In genomic region chr10:4127518-4128315, GRCh38 we compare ENCODE assay signal across 8 cellular contexts.
DNase-seq lines count a peak whose midpoint lies in the region; ATAC-seq, FAIRE-seq and TF ChIP-seq lines count a peak whose summit lies in the region.

No MANE protein-coding gene starts in this region.

- TF ChIP-seq CTCF in Calu3 (IDR thresholded peaks at IDR 0.05; ENCODE audit: unreplicated experiment) (no peak), endodermal cell (conservative IDR thresholded peaks at IDR 0.05) (no peak)

- H3K4me3 Mint-ChIP-seq in Calu3 (ENCODE audit: low read depth, unreplicated experiment) = no peak overlapping the region
- no peak overlapping the region for H3K4me3 Mint-ChIP-seq in endodermal cell
- no peak overlapping the region for H3K4me3 Mint-ChIP-seq in stimulated activated naive B cell treated with anti-CD40 and anti-IgM and Interleukin-4, amounts not matched to agents 10 μg/mL and 1 μg/mL and 100 μg/mL, for 72 hours

- no peak overlapping the region for H3K27ac ChIP-seq in endodermal cell (ENCODE audit: low read depth, low read length)

- intact Hi-C loops in Calu3 (cut with micrococcal nuclease; ENCODE audit: unreplicated experiment) = no loop called here

- WGBS in endodermal cell (ENCODE audit: insufficient coverage in 1 of 2, insufficient read length in 1 of 2), 2 experiments = 94 to 100% methylated on average over 2 to 7 of the region's 7 CpGs

- H3K4me1 ChIP-seq in endodermal cell (ENCODE audit: control insufficient read depth, insufficient read depth, low read length) = peaks cover 20% of the 10 kb centered on the region

- peaks cover 25% of the 10 kb centered on the region for H3K9me3 ChIP-seq in endodermal cell (ENCODE audit: control insufficient read depth, low read length)

- H3K36me3 Mint-ChIP-seq in Calu3 (ENCODE audit: insufficient read depth, unreplicated experiment) (no peaks in the 10 kb centered on the region), endodermal cell (ENCODE audit: low read depth) (peaks cover 8% of the 10 kb centered on the region)
- peaks cover 11 to 15% of the 10 kb centered on the region in 2 donors for H3K36me3 Mint-ChIP-seq in stimulated activated naive B cell treated with anti-CD40 and anti-IgM and Interleukin-4, amounts not matched to agents 10 μg/mL and 1 μg/mL and 100 μg/mL, for 72 hours

- no peaks in the 10 kb centered on the region for H3K27me3 ChIP-seq in endodermal cell (ENCODE audit: control insufficient read depth, insufficient read depth, low read length, poor library complexity, severe bottlenecking)

- peaks cover 8% of the 10 kb centered on the region for H3K9me3 Mint-ChIP-seq in Calu3 (ENCODE audit: low read depth, unreplicated experiment)
- H3K9me3 Mint-ChIP-seq in endodermal cell = peaks cover 28% of the 10 kb centered on the region
- H3K9me3 Mint-ChIP-seq in stimulated activated naive B cell treated with anti-CD40 and anti-IgM and Interleukin-4, amounts not matched to agents 10 μg/mL and 1 μg/mL and 100 μg/mL, for 72 hours = peaks cover 8 to 12% of the 10 kb centered on the region in 2 donors

- H3K4me1 Mint-ChIP-seq in Calu3 (ENCODE audit: low read depth, unreplicated experiment) (no peaks in the 10 kb centered on the region), endodermal cell (peaks cover 26% of the 10 kb centered on the region)
- H3K4me1 Mint-ChIP-seq in stimulated activated naive B cell treated with anti-CD40 and anti-IgM and Interleukin-4, amounts not matched to agents 10 μg/mL and 1 μg/mL and 100 μg/mL, for 72 hours = peaks cover 21 to 25% of the 10 kb centered on the region in 2 donors

- FAIRE-seq in RCC 7860 (lab: Jason Lieb, UNC) = no peak

- no TSS peak for BruUV-seq in Calu3 (replicated peaks; lab: Mats Ljungman, UMichigan)

- no peaks in the 10 kb centered on the region for H3K36me3 ChIP-seq in endodermal cell (ENCODE audit: control insufficient read depth, insufficient read depth, low read length)

- no peaks in the 10 kb centered on the region for H3K27me3 Mint-ChIP-seq in Calu3 (ENCODE audit: unreplicated experiment)
- no peaks in the 10 kb centered on the region for H3K27me3 Mint-ChIP-seq in endodermal cell (ENCODE audit: insufficient read depth)
- H3K27me3 Mint-ChIP-seq in stimulated activated naive B cell treated with anti-CD40 and anti-IgM and Interleukin-4, amounts not matched to agents 10 μg/mL and 1 μg/mL and 100 μg/mL, for 72 hours = no peaks in the 10 kb centered on the region

- CTCF ChIA-PET in Calu3 (lab: Charles Lee) = interaction anchor here (1.2 kb wide), 1 partner anchor 317 kb away, joined by 3 read pairs; no protein-coding TSS in a partner anchor

- H3K4me3 ChIP-seq in endodermal cell (ENCODE audit: low read length) = peak overlapping the region; percentile 48

- DNase-seq in Calu3 (peak; percentile 41), endodermal cell (no peak), T1000 (lab: John Stamatoyannopoulos, UW) (no peak), RCC 7860 (ENCODE audit: low spot score) (no peak), NCI-H1930 (lab: John Stamatoyannopoulos, UW) (no peak)
- peak; percentile 51 for DNase-seq in stimulated activated naive B cell treated with anti-CD40 and anti-IgM and Interleukin-4, amounts not matched to agents 10 μg/mL and 1 μg/mL and 100 μg/mL, for 72 hours

- H3K9ac ChIP-seq in endodermal cell (ENCODE audit: extremely low read depth, low read length, poor library complexity, severe bottlenecking) = no peak overlapping the region

- H3K27ac Mint-ChIP-seq in Calu3 (ENCODE audit: unreplicated experiment) (no peak overlapping the region), endodermal cell (no peak overlapping the region)
- H3K27ac Mint-ChIP-seq in stimulated activated naive B cell treated with anti-CD40 and anti-IgM and Interleukin-4, amounts not matched to agents 10 μg/mL and 1 μg/mL and 100 μg/mL, for 72 hours = peak overlapping the region; percentile 63

- peak; percentile 59 for ATAC-seq in GM19467 (IDR thresholded peaks at IDR 0.05; ENCODE audit: unreplicated experiment)
- ATAC-seq in HG03469 (IDR thresholded peaks at IDR 0.05; ENCODE audit: unreplicated experiment) = peak; percentile 54
- ATAC-seq in stimulated activated naive B cell treated with anti-CD40 and anti-IgM and Interleukin-4, amounts not matched to agents 10 μg/mL and 1 μg/mL and 100 μg/mL, for 72 hours (replicated peaks) = peak; percentile 75

Comparison
In these comparisons a context has a peak if more than half of its experiments do, and no peak if none do; other contexts are left out.
1. DNase-seq: peak in Calu3 (single experiment) and stimulated activated naive B cell treated with anti-CD40 and anti-IgM and Interleukin-4, amounts not matched to agents 10 μg/mL and 1 μg/mL and 100 μg/mL, for 72 hours (single experiment); none in endodermal cell (single experiment), T1000 (single experiment), RCC 7860 (single experiment) and NCI-H1930 (0 of 2).
2. Peak in every context shown above with its lines, with median percentiles within 50 percentile points of each other: ATAC-seq.